In genomic region chr6:110564703-110565421, GRCh38 we compare ENCODE assay signal across 1 cellular context.
TF ChIP-seq lines count a peak whose summit lies in the region.

No MANE protein-coding gene starts in this region.

TF ChIP-seq in GM23338, 12 proteins besides CTCF, POLR2A, EP300 and RAD21 (continued from another document):
- no peak for TF ChIP-seq REST (IDR thresholded peaks at IDR 0.05; ENCODE audit: unreplicated experiment)
- TF ChIP-seq JUNB (IDR thresholded peaks at IDR 0.05; ENCODE audit: unreplicated experiment) = no peak
- no peak for TF ChIP-seq ETS1 (IDR thresholded peaks at IDR 0.05)
- no peak for TF ChIP-seq EZH2phosphoT487 (IDR thresholded peaks at IDR 0.05; ENCODE audit: unreplicated experiment)
- TF ChIP-seq EZH2 (IDR thresholded peaks at IDR 0.05; ENCODE audit: low read depth, unreplicated experiment) = no peak
- no peak for TF ChIP-seq CREB1 (CRISPR knock-in tag; IDR thresholded peaks at IDR 0.05; ENCODE audit: low read depth)
- TF ChIP-seq ZNF462 (CRISPR knock-in tag; IDR thresholded peaks at IDR 0.05) = no peak
- no peak for TF ChIP-seq POLR2AphosphoS5 (IDR thresholded peaks at IDR 0.05; ENCODE audit: low read depth)
- TF ChIP-seq ZNF331 (CRISPR knock-in tag; IDR thresholded peaks at IDR 0.05; ENCODE audit: low read depth) = no peak
- TF ChIP-seq STAT1 (IDR thresholded peaks at IDR 0.05; ENCODE audit: unreplicated experiment) = no peak
- TF ChIP-seq ZNF114 (CRISPR knock-in tag; IDR thresholded peaks at IDR 0.05) = no peak
